ENCODE assay signal across 19 cellular contexts in genomic region chr4:47668256-47668655, GRCh38.
"Had no signal": no experiment of that assay in that cellular context is flagged by ENCODE, and none has a peak within 500 bp of the region (broad histone marks: within the 10 kb centered on the region; RNA-seq: fewer than 3 reads in every experiment).

No MANE protein-coding gene starts in this region.

- DNase-seq: stimulated activated CD4-positive, alpha-beta T cell treated with anti-CD3 and anti-CD28 coated beads, Interleukin-2, amount 100 ng/mL, for 48 hours; stimulated activated CD4-positive, alpha-beta T cell treated with anti-CD3 and anti-CD28 coated beads, Interleukin-4, amount 100 ng/mL, for 1 hour; stimulated activated CD4-positive, alpha-beta T cell treated with anti-CD3 and anti-CD28 coated beads, Interleukin-4, amount 100 ng/mL, for 4 hours; stimulated activated CD8-positive, alpha-beta memory T cell treated with anti-CD3 and anti-CD28 coated beads, Interleukin-4, amount 100 ng/mL, for 48 hours; stimulated activated naive B cell treated with anti-CD40 and anti-IgM and Interleukin-4, amounts not matched to agents 10 μg/mL and 1 μg/mL and 100 μg/mL, for 72 hours; stimulated activated naive CD4-positive, alpha-beta T cell treated with Interleukin-2 at 50 U/mL for 16 hours; stomach; testis; tibial artery; transverse colon; upper lobe of left lung; upper lobe of right lung; uterus had no signal

- H3K27ac ChIP-seq: stomach, suprapubic skin, testis, thoracic aorta, thyroid gland, tibial artery, tibial nerve, transverse colon, upper lobe of left lung, upper lobe of right lung, uterus, vagina had no signal

- H3K9me3 ChIP-seq: stomach, suprapubic skin, testis, thoracic aorta, thyroid gland, tibial artery, tibial nerve, transverse colon, upper lobe of left lung, upper lobe of right lung, uterus, vagina had no signal

- H3K36me3 ChIP-seq: stomach, suprapubic skin, thoracic aorta, thyroid gland, tibial artery, tibial nerve, transverse colon, upper lobe of left lung, upper lobe of right lung, uterus, vagina had no signal

- FAIRE-seq: urothelium cell line had no signal

- H3K4me3 ChIP-seq: stomach, suprapubic skin, testis, thoracic aorta, thyroid gland, tibial artery, tibial nerve, transverse colon, upper lobe of left lung, upper lobe of right lung, uterus, vagina had no signal

- H3K27me3 ChIP-seq: suprapubic skin, testis, thyroid gland, tibial artery, tibial nerve, upper lobe of left lung, uterus, vagina had no signal

- H3K4me1 ChIP-seq: suprapubic skin, testis, thyroid gland, tibial artery, tibial nerve, transverse colon, upper lobe of left lung, upper lobe of right lung, uterus, vagina had no signal
